ENCODE assay signal across 8 cellular contexts in genomic region chr16:15072291-15072769, GRCh38. TPM values are rescaled to one million over a fixed set of nuclear protein-coding genes. Genes with fewer than 3 reads are reported as not detected.
DNase-seq lines count a peak whose midpoint lies in the region; ATAC-seq and TF ChIP-seq lines count a peak whose summit lies in the region.
"Not testable (repeated sequence)": the region's sequence is repeated elsewhere in the genome, so short reads cannot be mapped to it uniquely, and the experiment has no call there.

No MANE protein-coding gene starts in this region.

- H3K4me1 ChIP-seq in gastroesophageal sphincter = peaks cover 0 to 17% (median 0%) of the 10 kb centered on the region in 3 donors
- H3K4me1 ChIP-seq in lower lobe of right lung = not testable (repeated sequence)

- POLR2A ChIA-PET in activated CD8-positive, alpha-beta T cell treated with anti-CD3 and anti-CD28 coated beads, Interleukin-2, amount 10 ng/mL, durations not matched to agents 7 days and 5 days (lab: Charles Lee) = not testable (repeated sequence)

- not testable (repeated sequence) for H3K27me3 Mint-ChIP-seq in activated CD8-positive, alpha-beta T cell treated with anti-CD3 and anti-CD28 coated beads, Interleukin-2, amount 10 ng/mL, durations not matched to agents 7 days and 5 days (ENCODE audit: low read depth)

- not testable (repeated sequence) for H3K4me1 Mint-ChIP-seq in activated CD8-positive, alpha-beta T cell treated with anti-CD3 and anti-CD28 coated beads, Interleukin-2, amount 10 ng/mL, durations not matched to agents 7 days and 5 days (ENCODE audit: low read depth)

- WGBS in gastroesophageal sphincter (ENCODE audit: low coverage in 1 of 2), 2 donors = 37 to 59% methylated on average over 4 of the region's 10 CpGs

- CTCF ChIA-PET in activated CD8-positive, alpha-beta T cell treated with anti-CD3 and anti-CD28 coated beads, Interleukin-2, amount 10 ng/mL, durations not matched to agents 7 days and 5 days (lab: Charles Lee) = interaction anchor here (0.9 to 3.8 kb wide), 5 partner anchors 11 to 50 kb away, joined by 3 to 19 read pairs (median 5); partner anchors contain the start of genes NTAN1 and RRN3

- not testable (repeated sequence) for TF ChIP-seq EP300 in gastroesophageal sphincter (IDR thresholded peaks at IDR 0.05)

- peaks cover 49% of the 10 kb centered on the region for H3K36me3 Mint-ChIP-seq in activated CD8-positive, alpha-beta T cell treated with anti-CD3 and anti-CD28 coated beads, Interleukin-2, amount 10 ng/mL, durations not matched to agents 7 days and 5 days (ENCODE audit: low read depth)

- ATAC-seq in activated CD8-positive, alpha-beta T cell treated with anti-CD3 and anti-CD28 coated beads, Interleukin-2, amount 10 ng/mL, durations not matched to agents 7 days and 5 days = peak; percentile 73
- ATAC-seq in gastroesophageal sphincter = peak; percentile 76
- peak; percentile 81 to 85 for ATAC-seq in lower lobe of right lung

- intact Hi-C loops in lower lobe of right lung (cut with DNase I) = not testable (repeated sequence)

- H3K4me3 ChIP-seq in AG09309 (ENCODE audit: control insufficient read depth, low read depth, low read length); gastroesophageal sphincter; lower lobe of right lung; retinal pigment epithelial cell (ENCODE audit: low read length): not testable (repeated sequence)

- H3K27me3 ChIP-seq in gastroesophageal sphincter; lower lobe of right lung (ENCODE audit: low read depth): not testable (repeated sequence)

- H3K9me3 ChIP-seq in gastroesophageal sphincter, lower lobe of right lung: not testable (repeated sequence)

- DNase-seq in AG09309 (ENCODE audit: low read depth); activated CD8-positive, alpha-beta T cell treated with anti-CD3 and anti-CD28 coated beads, Interleukin-2, amount 10 ng/mL, durations not matched to agents 7 days and 5 days; lower lobe of right lung; retinal pigment epithelial cell (ENCODE audit: low read depth): not testable (repeated sequence)
- peak; percentile 13 for DNase-seq in NOMO-1 treated with DMSO at 0.1 percent for 48 hours (lab: John Stamatoyannopoulos, UW; ENCODE audit: unreplicated experiment)
- DNase-seq in central memory CD4-positive, alpha-beta T cell = peak; percentile 8

- H3K27ac ChIP-seq in gastroesophageal sphincter, lower lobe of right lung: not testable (repeated sequence)

- H3K27ac Mint-ChIP-seq in activated CD8-positive, alpha-beta T cell treated with anti-CD3 and anti-CD28 coated beads, Interleukin-2, amount 10 ng/mL, durations not matched to agents 7 days and 5 days = not testable (repeated sequence)

- TF ChIP-seq POLR2A in gastroesophageal sphincter (IDR thresholded peaks at IDR 0.05) = not testable (repeated sequence)

- peak; percentile 16 for TF ChIP-seq CTCF in AG09309 (IDR thresholded peaks at IDR 0.05; ENCODE audit: control insufficient read depth, insufficient read depth, low read depth, low read length, missing control alignments)
- 0 out of 3 replicates have a peak, but pooled peaks have one; percentile 18 for TF ChIP-seq CTCF in GM12872 (IDR thresholded peaks at IDR 0.05; ENCODE audit: insufficient read depth, low read depth, low read length)
- TF ChIP-seq CTCF in gastroesophageal sphincter (IDR thresholded peaks at IDR 0.05) = peak in 1 of 4 experiments; percentile 47
- peak; percentile 50 for TF ChIP-seq CTCF in lower lobe of right lung (IDR thresholded peaks at IDR 0.05)
- TF ChIP-seq CTCF in retinal pigment epithelial cell (conservative IDR thresholded peaks at IDR 0.05; ENCODE audit: low read depth, low read length) = peak; percentile 22

- not testable (repeated sequence) for H3K4me3 Mint-ChIP-seq in activated CD8-positive, alpha-beta T cell treated with anti-CD3 and anti-CD28 coated beads, Interleukin-2, amount 10 ng/mL, durations not matched to agents 7 days and 5 days

- H3K36me3 ChIP-seq in gastroesophageal sphincter = peaks cover 0 to 82% of the 10 kb centered on the region in 2 donors
- H3K36me3 ChIP-seq in lower lobe of right lung = peaks cover 90% of the 10 kb centered on the region

- not testable (repeated sequence) for H3K9me3 Mint-ChIP-seq in activated CD8-positive, alpha-beta T cell treated with anti-CD3 and anti-CD28 coated beads, Interleukin-2, amount 10 ng/mL, durations not matched to agents 7 days and 5 days (ENCODE audit: insufficient read depth)

RNA-seq across cellular contexts. Expression of gene NTAN1, which starts 16.5 kb away (rescaled TPM):
- 10 to 100 TPM; 54.9 to 55.2 TPM for total RNA-seq in activated CD8-positive, alpha-beta T cell treated with anti-CD3 and anti-CD28 coated beads, Interleukin-2, amount 10 ng/mL, durations not matched to agents 7 days and 5 days
- total RNA-seq in gastroesophageal sphincter (10 to 100 TPM; 40.9 to 77.5 (median 61.0) TPM), lower lobe of right lung (40.7 TPM)

RNA-seq across cellular contexts. Expression of gene RRN3, which starts 21.7 kb away (rescaled TPM):
- total RNA-seq in activated CD8-positive, alpha-beta T cell treated with anti-CD3 and anti-CD28 coated beads, Interleukin-2, amount 10 ng/mL, durations not matched to agents 7 days and 5 days = 10 to 100 TPM; 25.5 to 26.7 TPM
- total RNA-seq in gastroesophageal sphincter (10 to 100 TPM; 27.9 to 42.3 (median 31.1) TPM), lower lobe of right lung (23.0 TPM)
